27 cellular contexts compared by ENCODE assay signal in genomic region chr5:155885199-155885598, GRCh38.
"Had no signal": no experiment of that assay in that cellular context is flagged by ENCODE, and none has a peak within 500 bp of the region (broad histone marks: within the 10 kb centered on the region; RNA-seq: fewer than 3 reads in every experiment).

No MANE protein-coding gene starts in this region.

- H3K4me1 ChIP-seq: psoas muscle, right lobe of liver, sigmoid colon, stomach, thyroid gland, tibial nerve, upper lobe of left lung, vagina had no signal

- H3K36me3 Mint-ChIP-seq: natural killer cell; neural progenitor cell; stimulated activated effector memory CD8-positive, alpha-beta T cell treated with anti-CD3 and anti-CD28 coated beads, Interleukin-12 subunit alpha, Interleukin-12 subunit beta, amount 100 ng/mL, for 72 hours; stimulated activated naive B cell treated with anti-CD40 and anti-IgM and Interleukin-4, amounts not matched to agents 10 μg/mL and 1 μg/mL and 100 μg/mL, for 72 hours had no signal

- H3K36me3 ChIP-seq: neural progenitor cell, ovary, right lobe of liver, sigmoid colon, stomach, thoracic aorta, thyroid gland, tibial nerve, upper lobe of left lung, vagina had no signal

- H3K9me3 Mint-ChIP-seq: natural killer cell; neural progenitor cell; stimulated activated effector memory CD8-positive, alpha-beta T cell treated with anti-CD3 and anti-CD28 coated beads, Interleukin-12 subunit alpha, Interleukin-12 subunit beta, amount 100 ng/mL, for 72 hours; stimulated activated naive B cell treated with anti-CD40 and anti-IgM and Interleukin-4, amounts not matched to agents 10 μg/mL and 1 μg/mL and 100 μg/mL, for 72 hours had no signal

- H3K27ac ChIP-seq: neural progenitor cell, ovary, parathyroid adenoma, psoas muscle, right lobe of liver, sigmoid colon, stomach, thoracic aorta, thyroid gland, tibial nerve, upper lobe of left lung, vagina had no signal

- ATAC-seq: psoas muscle; right cardiac atrium; right lobe of liver; stimulated activated effector memory CD8-positive, alpha-beta T cell treated with anti-CD3 and anti-CD28 coated beads, Interleukin-12 subunit alpha, Interleukin-12 subunit beta, amount 100 ng/mL, for 72 hours; stimulated activated naive B cell treated with anti-CD40 and anti-IgM and Interleukin-4, amounts not matched to agents 10 μg/mL and 1 μg/mL and 100 μg/mL, for 72 hours had no signal

- DNase-seq: natural killer cell; occipital lobe; ovary; posterior cingulate gyrus; psoas muscle; right cardiac atrium; right lobe of liver; sigmoid colon; small intestine; stimulated activated CD4-positive, alpha-beta T cell treated with anti-CD3 and anti-CD28 coated beads, Interleukin-15, amount 100 ng/mL, for 24 hours; stimulated activated CD4-positive, alpha-beta T cell treated with anti-CD3 and anti-CD28 coated beads, Interleukin-2, amount 100 ng/mL, for 24 hours; stimulated activated CD4-positive, alpha-beta T cell treated with anti-CD3 and anti-CD28 coated beads, Interleukin-2, amount 100 ng/mL, for 48 hours; stimulated activated CD4-positive, alpha-beta T cell treated with anti-CD3 and anti-CD28 coated beads, Interleukin-4, amount 100 ng/mL, for 24 hours; stimulated activated naive B cell treated with anti-CD40 and anti-IgM and Interleukin-4, amounts not matched to agents 10 μg/mL and 1 μg/mL and 100 μg/mL, for 72 hours; stimulated activated naive CD4-positive, alpha-beta T cell treated with Interleukin-2 at 50 U/mL for 16 hours; stomach; thyroid gland; trophoblast cell; upper lobe of left lung had no signal

- H3K4me3 ChIP-seq: neural progenitor cell, ovary, psoas muscle, right lobe of liver, sigmoid colon, stomach, thoracic aorta, thyroid gland, tibial nerve, upper lobe of left lung, vagina had no signal

- H3K27me3 Mint-ChIP-seq: stimulated activated naive B cell treated with anti-CD40 and anti-IgM and Interleukin-4, amounts not matched to agents 10 μg/mL and 1 μg/mL and 100 μg/mL, for 72 hours had no signal

- H3K4me1 Mint-ChIP-seq: natural killer cell; stimulated activated naive B cell treated with anti-CD40 and anti-IgM and Interleukin-4, amounts not matched to agents 10 μg/mL and 1 μg/mL and 100 μg/mL, for 72 hours had no signal

- H3K27ac Mint-ChIP-seq: natural killer cell; nephron; neural progenitor cell; progenitor cell of endocrine pancreas; stimulated activated effector memory CD8-positive, alpha-beta T cell treated with anti-CD3 and anti-CD28 coated beads, Interleukin-12 subunit alpha, Interleukin-12 subunit beta, amount 100 ng/mL, for 72 hours; stimulated activated naive B cell treated with anti-CD40 and anti-IgM and Interleukin-4, amounts not matched to agents 10 μg/mL and 1 μg/mL and 100 μg/mL, for 72 hours had no signal

- H3K4me3 Mint-ChIP-seq: natural killer cell; nephron; neural progenitor cell; stimulated activated effector memory CD8-positive, alpha-beta T cell treated with anti-CD3 and anti-CD28 coated beads, Interleukin-12 subunit alpha, Interleukin-12 subunit beta, amount 100 ng/mL, for 72 hours; stimulated activated naive B cell treated with anti-CD40 and anti-IgM and Interleukin-4, amounts not matched to agents 10 μg/mL and 1 μg/mL and 100 μg/mL, for 72 hours had no signal

- H3K27me3 ChIP-seq: ovary, right lobe of liver, sigmoid colon, stomach, thyroid gland, tibial nerve, upper lobe of left lung, vagina had no signal

- H3K9me3 ChIP-seq: ovary, psoas muscle, right lobe of liver, sigmoid colon, stomach, thoracic aorta, thyroid gland, tibial nerve, upper lobe of left lung, vagina had no signal
